In genomic region chr19:28943651-28944050, GRCh38 we compare ENCODE assay signal across 29 cellular contexts.
DNase-seq lines count a peak whose midpoint lies in the region; ATAC-seq and TF ChIP-seq lines count a peak whose summit lies in the region.
"Had no signal": no experiment of that assay in that cellular context is flagged by ENCODE, and none has a peak within 500 bp of the region (broad histone marks: within the 10 kb centered on the region; RNA-seq: fewer than 3 reads in every experiment).

No MANE protein-coding gene starts in this region.

- peaks cover 8% of the 10 kb centered on the region; the same call in 1 of the 2 replicates for H3K27me3 Mint-ChIP-seq in H9 (ENCODE audit: low read depth)
- no peaks in the 10 kb centered on the region for H3K27me3 Mint-ChIP-seq in activated T-cell treated with anti-CD3 and anti-CD28 coated beads, Interleukin-2, amount 50 U/mL, for 72 hours (ENCODE audit: low read depth)
- H3K27me3 Mint-ChIP-seq: activated naive CD8-positive, alpha-beta T cell treated with anti-CD3 and anti-CD28 coated beads for 36 hours; activated T-cell treated with anti-CD3 and anti-CD28 coated beads, Interleukin-2, amount 50 U/mL, for 24 hours; IgD-negative memory B cell had no signal

- no peak overlapping the region for H4K5ac ChIP-seq in H9 (ENCODE audit: insufficient read length, low read depth, low read length)

- H3K79me2 ChIP-seq in H9 (ENCODE audit: insufficient read depth, low read length): no peaks in the 10 kb centered on the region

- H3K79me1 ChIP-seq in H9 (ENCODE audit: insufficient read depth, low read depth, low read length, poor library complexity, severe bottlenecking): no peaks in the 10 kb centered on the region

- TF ChIP-seq CTCF in GM12865 (IDR thresholded peaks at IDR 0.05; ENCODE audit: insufficient read depth, low read depth, low read length, missing control alignments) (peak; percentile 14), H9 (conservative IDR thresholded peaks at IDR 0.05) (peak; percentile 66)

- no peaks in the 10 kb centered on the region for H3K4me1 ChIP-seq in H9 (ENCODE audit: insufficient read depth, low read length)
- H3K4me1 ChIP-seq: colonic mucosa, HAP-1, transverse colon had no signal

- no peak overlapping the region for H3K23ac ChIP-seq in H9 (ENCODE audit: insufficient read length, low read depth, low read length)

- H2BK12ac ChIP-seq in H9 (ENCODE audit: insufficient read length, low read depth, low read length): no peak overlapping the region

- no peak overlapping the region for H3K27ac ChIP-seq in H9 (ENCODE audit: insufficient read length, low read depth, low read length)
- H3K27ac ChIP-seq: colonic mucosa, RWPE1, SK-N-MC, transverse colon had no signal

- H3K9me3 Mint-ChIP-seq in H9: peaks cover 0 to 3% of the 10 kb centered on the region in 2 experiments; a peak in 1 of 5 replicates
- peaks cover 0 to 1% of the 10 kb centered on the region in 2 donors for H3K9me3 Mint-ChIP-seq in activated T-cell treated with anti-CD3 and anti-CD28 coated beads, Interleukin-2, amount 50 U/mL, for 72 hours
- H3K9me3 Mint-ChIP-seq: activated naive CD8-positive, alpha-beta T cell treated with anti-CD3 and anti-CD28 coated beads for 36 hours; activated T-cell treated with anti-CD3 and anti-CD28 coated beads, Interleukin-2, amount 50 U/mL, for 24 hours; nephron progenitor cell; T-helper 1 cell treated with Interleukin-12 subunit alpha and Interleukin-12 subunit beta and Interleukin-4 antibody, amounts not matched to agents 30 μg/mL and 1 μg/mL, for 36 hours had no signal

- H3K9me3 ChIP-seq in H9 (ENCODE audit: control insufficient read depth, low read depth, low read length): no peaks in the 10 kb centered on the region
- H3K9me3 ChIP-seq: colonic mucosa, HAP-1, transverse colon had no signal

- no peak overlapping the region for H4K8ac ChIP-seq in H9 (replicated peaks; ENCODE audit: insufficient read length, low read depth, low read length)

- peaks cover 0 to 3% (median 0%) of the 10 kb centered on the region in 3 experiments; a peak in 2 of 7 replicates for H3K36me3 Mint-ChIP-seq in H9 (ENCODE audit: insufficient read depth in 1 of 3, low read depth in 3 of 3)
- no peaks in the 10 kb centered on the region for H3K36me3 Mint-ChIP-seq in activated T-cell treated with anti-CD3 and anti-CD28 coated beads, Interleukin-2, amount 50 U/mL, for 72 hours (ENCODE audit: insufficient read depth in 2 of 2)
- H3K36me3 Mint-ChIP-seq: activated naive CD8-positive, alpha-beta T cell treated with anti-CD3 and anti-CD28 coated beads for 36 hours had no signal

- H2BK5ac ChIP-seq in H9 (ENCODE audit: insufficient read length, low read length): no peak overlapping the region

- in situ Hi-C loops in SK-MEL-5 (cut with HindIII; ENCODE audit: low pct_unique_long_range_greater_than_20kb, low sequenced_read_pairs): no loop called here

- no peak overlapping the region for H3K14ac ChIP-seq in H9 (ENCODE audit: insufficient read depth, low read length)

- H3K27ac Mint-ChIP-seq in H9: no peak overlapping the region
- no peak overlapping the region for H3K27ac Mint-ChIP-seq in activated T-cell treated with anti-CD3 and anti-CD28 coated beads, Interleukin-2, amount 50 U/mL, for 72 hours
- H3K27ac Mint-ChIP-seq: activated naive CD8-positive, alpha-beta T cell treated with anti-CD3 and anti-CD28 coated beads for 36 hours; activated T-cell treated with anti-CD3 and anti-CD28 coated beads, Interleukin-2, amount 50 U/mL, for 24 hours; IgD-negative memory B cell; nephron progenitor cell; T-helper 1 cell treated with Interleukin-12 subunit alpha and Interleukin-12 subunit beta and Interleukin-4 antibody, amounts not matched to agents 30 μg/mL and 1 μg/mL, for 36 hours had no signal

- no CpG with 5 or more reads among the region's 8 CpGs for WGBS in H9 (ENCODE audit: extremely low coverage, insufficient read length, low lambda C conversion rate)

- DNase-seq in GM12865 (ENCODE audit: low read depth) (no peak), H9 (peak; percentile 60), SK-MEL-5 (ENCODE audit: low read depth, low spot score) (peak; percentile 11), iPS-NIHi7 (ENCODE audit: extremely low spot score) (peak; percentile 58), SHP77 treated with DMSO at 0.1 percent for 48 hours (lab: John Stamatoyannopoulos, UW) (no peak)
- DNase-seq in activated T-cell treated with anti-CD3 and anti-CD28 coated beads, Interleukin-2, amount 50 U/mL, for 72 hours: no peak
- DNase-seq: activated gamma-delta T cell; activated naive CD8-positive, alpha-beta T cell treated with anti-CD3 and anti-CD28 coated beads for 36 hours; activated T-cell treated with anti-CD3 and anti-CD28 coated beads, Interleukin-2, amount 50 U/mL, for 24 hours; aorta; C1 segment of cervical spinal cord; colonic mucosa; DMS79 treated with DMSO at 0.1 percent for 48 hours; effector CD4-positive, alpha-beta T cell; GF-D8; hypothalamus; NCI-H1930; NCI-H2227 treated with DMSO at 0.1 percent for 48 hours; NCI-H526; nephron progenitor cell; stimulated activated CD4-positive, alpha-beta T cell treated with anti-CD3 and anti-CD28 coated beads, Interleukin-15, amount 100 ng/mL, for 24 hours; stimulated activated CD4-positive, alpha-beta T cell treated with anti-CD3 and anti-CD28 coated beads, Interleukin-4, amount 100 ng/mL, for 4 hours; transverse colon had no signal

- H2AK5ac ChIP-seq in H9 (ENCODE audit: insufficient read length, low read length): no peak overlapping the region

- H2BK20ac ChIP-seq in H9 (ENCODE audit: low read depth, low read length, poor library complexity, severe bottlenecking): no peak overlapping the region

- H3K18ac ChIP-seq in H9 (ENCODE audit: insufficient read length, low read depth, low read length): no peak overlapping the region

- no peak for ATAC-seq in HG02678 (IDR thresholded peaks at IDR 0.05; ENCODE audit: unreplicated experiment)
- ATAC-seq in activated T-cell treated with anti-CD3 and anti-CD28 coated beads, Interleukin-2, amount 50 U/mL, for 72 hours (replicated peaks in 1 of 2): no peak

- H3K4me3 Mint-ChIP-seq in H9: no peak overlapping the region
- no peak overlapping the region for H3K4me3 Mint-ChIP-seq in activated T-cell treated with anti-CD3 and anti-CD28 coated beads, Interleukin-2, amount 50 U/mL, for 72 hours
- H3K4me3 Mint-ChIP-seq: activated naive CD8-positive, alpha-beta T cell treated with anti-CD3 and anti-CD28 coated beads for 36 hours; activated T-cell treated with anti-CD3 and anti-CD28 coated beads, Interleukin-2, amount 50 U/mL, for 24 hours; IgD-negative memory B cell; nephron progenitor cell; T-helper 1 cell treated with Interleukin-12 subunit alpha and Interleukin-12 subunit beta and Interleukin-4 antibody, amounts not matched to agents 30 μg/mL and 1 μg/mL, for 36 hours had no signal

- H3K4me2 ChIP-seq in H9 (ENCODE audit: insufficient read depth, insufficient read length, low read length): no peak overlapping the region

- H3K56ac ChIP-seq in H9 (ENCODE audit: insufficient read length, low read depth, low read length): no peak overlapping the region

- H3K27me3 ChIP-seq in H9 (ENCODE audit: insufficient read depth, low read length): no peaks in the 10 kb centered on the region
- H3K27me3 ChIP-seq: colonic mucosa, transverse colon had no signal

- H3T11ph ChIP-seq in H9 (ENCODE audit: low read length): no peak overlapping the region

- no peak overlapping the region for H2BK120ac ChIP-seq in H9 (ENCODE audit: low read depth, low read length, poor library complexity, severe bottlenecking)

- no peak overlapping the region for H2AFZ ChIP-seq in H9 (ENCODE audit: low read length)

- H4K91ac ChIP-seq in H9 (ENCODE audit: insufficient read length, low read depth, low read length): no peak overlapping the region

- no peaks in the 10 kb centered on the region for H4K20me1 ChIP-seq in H9 (ENCODE audit: control insufficient read depth, insufficient read depth, insufficient read length)

- no peaks in the 10 kb centered on the region for H3K4me1 Mint-ChIP-seq in H9
- H3K4me1 Mint-ChIP-seq in activated T-cell treated with anti-CD3 and anti-CD28 coated beads, Interleukin-2, amount 50 U/mL, for 72 hours (ENCODE audit: low read depth): no peaks in the 10 kb centered on the region
- H3K4me1 Mint-ChIP-seq: activated naive CD8-positive, alpha-beta T cell treated with anti-CD3 and anti-CD28 coated beads for 36 hours; IgD-negative memory B cell had no signal

- H3K23me2 ChIP-seq in H9 (ENCODE audit: insufficient read length, low read depth, low read length, poor library complexity, severe bottlenecking): no peaks in the 10 kb centered on the region

- no peak overlapping the region for H2BK15ac ChIP-seq in H9 (ENCODE audit: low read depth, low read length)

- no peak overlapping the region for H3K4ac ChIP-seq in H9 (ENCODE audit: low read depth, low read length)

- H3K4me3 ChIP-seq in GM12865 (ENCODE audit: low read depth, low read length): no peak overlapping the region
- H3K4me3 ChIP-seq: colonic mucosa, HAP-1, SK-N-MC, transverse colon had no signal

- no peak overlapping the region for H3K9ac ChIP-seq in H9 (ENCODE audit: extremely low read depth, insufficient read length, low read length)

Comparison
In these comparisons a context has a peak if more than half of its experiments do, and no peak if none do; other contexts are left out.
1. DNase-seq: peak in H9 (single experiment), SK-MEL-5 (single experiment) and iPS-NIHi7 (single experiment); none in GM12865 (single experiment), activated T-cell treated with anti-CD3 and anti-CD28 coated beads, Interleukin-2, amount 50 U/mL, for 72 hours (0 of 2) and SHP77 treated with DMSO at 0.1 percent for 48 hours (single experiment).